ENCODE assay signal across 8 cellular contexts in genomic region chr2:218068721-218069334, GRCh38. TPM values are rescaled to one million over a fixed set of nuclear protein-coding genes. Genes with fewer than 3 reads are reported as not detected.
DNase-seq lines count a peak whose midpoint lies in the region; ATAC-seq and TF ChIP-seq lines count a peak whose summit lies in the region.
"Not testable (repeated sequence)": the region's sequence is repeated elsewhere in the genome, so short reads cannot be mapped to it uniquely, and the experiment has no call there.

A gene with protein sequence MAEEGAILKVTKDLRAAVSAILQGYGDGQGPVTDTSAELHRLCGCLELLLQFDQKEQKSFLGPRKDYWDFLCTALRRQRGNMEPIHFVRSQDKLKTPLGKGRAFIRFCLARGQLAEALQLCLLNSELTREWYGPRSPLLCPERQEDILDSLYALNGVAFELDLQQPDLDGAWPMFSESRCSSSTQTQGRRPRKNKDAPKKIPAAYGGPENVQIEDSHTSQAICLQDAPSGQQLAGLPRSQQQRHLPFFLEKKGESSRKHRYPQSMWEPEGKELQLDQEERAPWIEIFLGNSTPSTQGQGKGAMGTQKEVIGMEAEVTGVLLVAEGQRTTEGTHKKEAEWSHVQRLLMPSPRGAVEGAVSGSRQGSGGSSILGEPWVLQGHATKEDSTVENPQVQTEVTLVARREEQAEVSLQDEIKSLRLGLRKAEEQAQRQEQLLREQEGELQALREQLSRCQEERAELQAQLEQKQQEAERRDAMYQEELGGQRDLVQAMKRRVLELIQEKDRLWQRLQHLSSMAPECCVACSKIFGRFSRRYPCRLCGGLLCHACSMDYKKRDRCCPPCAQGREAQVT (plus strand): TSS chr2:218069253. CDS start chr2:218070606, 1,353 bp downstream.

- H3K27me3 ChIP-seq in OCI-LY1 (ENCODE audit: insufficient read depth, low read length) (peaks cover 12% of the 10 kb centered on the region; the same call in 1 of the 2 replicates), mucosa of rectum (ENCODE audit: control insufficient read depth in 2 of 2, insufficient read depth in 2 of 2, low read length in 2 of 2) (peaks cover 8 to 10% of the 10 kb centered on the region in 2 donors)

- DNase-seq in DMS 273 (lab: John Stamatoyannopoulos, UW; ENCODE audit: unreplicated experiment) (peak; percentile 80), activated T-cell treated with anti-CD3 and anti-CD28 coated beads for 1 hour (ENCODE audit: low read depth) (peak; percentile 40), erythroblast (lab: John Stamatoyannopoulos, UW) (peak; percentile 55 to 80)
- DNase-seq in stimulated activated CD8-positive, alpha-beta memory T cell treated with anti-CD3 and anti-CD28 coated beads, Interleukin-4, amount 100 ng/mL, for 24 hours (ENCODE audit: low read depth): peak; percentile 26

- not testable (repeated sequence) for H3K9ac ChIP-seq in OCI-LY1 (ENCODE audit: low read length)
- H3K9ac ChIP-seq in mucosa of rectum (ENCODE audit: low read depth in 1 of 2, low read length in 2 of 2): peak within 1 kb of the TSS in 1 of 2 donors; percentile 57

- not testable (repeated sequence) for H3K9me3 Mint-ChIP-seq in IgD-negative memory B cell

- not testable (repeated sequence) for H4K20me1 ChIP-seq in OCI-LY1 (ENCODE audit: insufficient read depth, low read length)

- not testable (repeated sequence) for H3K79me2 ChIP-seq in OCI-LY1 (ENCODE audit: insufficient read depth, low read length)

- not testable (repeated sequence) for H3F3A ChIP-seq in OCI-LY1 (ENCODE audit: insufficient read depth, low read length)

- not testable (repeated sequence) for H3K4me1 Mint-ChIP-seq in IgD-negative memory B cell

- peak within 1 kb of the TSS in 1 of 3 donors; percentile 12 for H3K27ac Mint-ChIP-seq in IgD-negative memory B cell

- not testable (repeated sequence) for TF ChIP-seq POLR2A in erythroblast (IDR thresholded peaks at IDR 0.05; ENCODE audit: low read length)

- H3K36me3 Mint-ChIP-seq in IgD-negative memory B cell: not testable (repeated sequence)

- ATAC-seq in GM21619 (IDR thresholded peaks at IDR 0.05; ENCODE audit: unreplicated experiment): peak; percentile 91

- not testable (repeated sequence) for H3K9me3 ChIP-seq in OCI-LY1 (ENCODE audit: low read length); mucosa of rectum (ENCODE audit: control insufficient read depth in 2 of 2, low read length in 2 of 2)

- H3K4me3 ChIP-seq in OCI-LY1 (ENCODE audit: low read depth, low read length, poor library complexity, severe bottlenecking): not testable (repeated sequence)
- H3K4me3 ChIP-seq in mucosa of rectum (ENCODE audit: low read length in 2 of 2): peak within 1 kb of the TSS; percentile 73 to 74

- H3K36me3 ChIP-seq in OCI-LY1 (ENCODE audit: insufficient read depth, low read length); mucosa of rectum (ENCODE audit: control insufficient read depth in 2 of 2, insufficient read depth in 2 of 2, low read length in 2 of 2): not testable (repeated sequence)

- not testable (repeated sequence) for H3K27me3 Mint-ChIP-seq in IgD-negative memory B cell

- peak; percentile 57 for TF ChIP-seq CTCF in OCI-LY1 (IDR thresholded peaks at IDR 0.05; ENCODE audit: low read length)

- not testable (repeated sequence) for H3K9me2 ChIP-seq in OCI-LY1 (ENCODE audit: low read depth, low read length)

- H3K4me1 ChIP-seq in OCI-LY1 (ENCODE audit: insufficient read depth, low read length, severe bottlenecking); mucosa of rectum (ENCODE audit: control insufficient read depth in 2 of 2, insufficient read depth in 2 of 2, low read length in 2 of 2): not testable (repeated sequence)

- not testable (repeated sequence) for H3K27ac ChIP-seq in OCI-LY1 (ENCODE audit: low read depth, low read length, poor library complexity, severe bottlenecking); mucosa of rectum (ENCODE audit: low read depth in 2 of 2, low read length in 2 of 2)

- H3K4me3 Mint-ChIP-seq in IgD-negative memory B cell: peak within 1 kb of the TSS in 3 of 4 donors; percentile 61 to 85 (median 81)

- not testable (repeated sequence) for H2AFZ ChIP-seq in OCI-LY1 (ENCODE audit: low read length)

- not testable (repeated sequence) for H3K4me2 ChIP-seq in OCI-LY1 (ENCODE audit: low read length)

RNA-seq across cellular contexts. Expression of the gene that starts here (rescaled TPM):
- polyA plus RNA-seq in IgD-negative memory B cell: 0.25 TPM

Comparison
In these comparisons a context has a peak if more than half of its experiments do, and no peak if none do; other contexts are left out.
1. DNase-seq: peak in every context shown above with its lines; median percentile 80 in DMS 273; 68 in erythroblast; 40 in activated T-cell treated with anti-CD3 and anti-CD28 coated beads for 1 hour; 26 in stimulated activated CD8-positive, alpha-beta memory T cell treated with anti-CD3 and anti-CD28 coated beads, Interleukin-4, amount 100 ng/mL, for 24 hours.